8 cellular contexts compared by ENCODE assay signal in the genomic region with DNA sequence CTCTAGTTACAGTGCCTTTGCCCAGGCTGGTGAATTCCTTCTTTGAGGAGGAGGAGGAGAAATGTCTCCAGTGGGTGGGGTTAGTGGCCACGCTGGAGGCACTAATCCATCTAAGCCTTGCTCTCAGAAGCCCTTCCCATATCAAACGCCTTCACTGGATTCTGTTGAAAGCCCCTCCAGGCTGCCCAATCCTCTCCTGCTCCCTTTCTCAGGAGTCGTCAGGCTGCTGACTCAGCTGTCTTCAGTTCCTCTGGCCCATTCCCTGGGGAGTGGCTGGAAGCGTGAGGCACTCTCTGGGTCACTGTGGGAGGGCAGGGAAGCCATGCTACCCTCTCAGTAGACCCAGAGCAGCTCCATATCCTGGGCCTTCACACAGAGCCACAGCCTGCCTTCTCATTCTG. TPM values are rescaled to one million over a fixed set of nuclear protein-coding genes. Genes with fewer than 3 reads are reported as not detected.
DNase-seq lines count a peak whose midpoint lies in the region; ATAC-seq and TF ChIP-seq lines count a peak whose summit lies in the region.

No MANE protein-coding gene starts in this region.

- peak; percentile 36 for DNase-seq in GM03348 (ENCODE audit: low spot score)
- DNase-seq in activated T-helper 1 cell treated with anti-CD3 and anti-CD28 coated beads, Interleukin-12 subunit alpha, Interleukin-12 subunit beta, Interleukin-2, Interleukin-4 antibody, amounts not matched to agents 30 ng/mL and 10 ng/mL and 1 ng/mL, durations not matched to agents 14 hours and 24 hours and 36 hours (ENCODE audit: low spot score): no peak
- DNase-seq in glutamatergic neuron: peak; percentile 56
- DNase-seq in MM.1S: no peak
- DNase-seq in NCI-H1092 treated with DMSO at 0.1 percent for 48 hours (lab: John Stamatoyannopoulos, UW): no peak
- DNase-seq in NOMO-1 (lab: John Stamatoyannopoulos, UW; ENCODE audit: unreplicated experiment in 2 of 2): no peak

- peak overlapping the region; percentile 51 for H3K4me3 Mint-ChIP-seq in activated T-helper 1 cell treated with anti-CD3 and anti-CD28 coated beads, Interleukin-12 subunit alpha, Interleukin-12 subunit beta, Interleukin-2, Interleukin-4 antibody, amounts not matched to agents 30 ng/mL and 10 ng/mL and 1 ng/mL, durations not matched to agents 14 hours and 24 hours and 36 hours
- peak overlapping the region; percentile 75 for H3K4me3 Mint-ChIP-seq in glutamatergic neuron (ENCODE audit: unreplicated experiment)

- peaks cover 44% of the 10 kb centered on the region for H3K36me3 Mint-ChIP-seq in activated T-helper 1 cell treated with anti-CD3 and anti-CD28 coated beads, Interleukin-12 subunit alpha, Interleukin-12 subunit beta, Interleukin-2, Interleukin-4 antibody, amounts not matched to agents 30 ng/mL and 10 ng/mL and 1 ng/mL, durations not matched to agents 14 hours and 24 hours and 36 hours (ENCODE audit: low read depth)
- peaks cover 5% of the 10 kb centered on the region for H3K36me3 Mint-ChIP-seq in glutamatergic neuron (ENCODE audit: unreplicated experiment)

- H4K20me1 ChIP-seq in MM.1S (ENCODE audit: insufficient read depth, low read length): no peaks in the 10 kb centered on the region

- no peaks in the 10 kb centered on the region for H3K27me3 ChIP-seq in skeletal muscle tissue (ENCODE audit: control insufficient read depth in 3 of 3, insufficient read depth in 3 of 3, low read length in 3 of 3)
- H3K27me3 ChIP-seq in MM.1S (replicated peaks; ENCODE audit: insufficient read depth, low read length): no peaks in the 10 kb centered on the region

- no peak overlapping the region for H2AFZ ChIP-seq in MM.1S (ENCODE audit: low read length)

- peaks cover 40% of the 10 kb centered on the region for H3K79me2 ChIP-seq in MM.1S (ENCODE audit: low read length)

- H3K9me3 Mint-ChIP-seq in activated T-helper 1 cell treated with anti-CD3 and anti-CD28 coated beads, Interleukin-12 subunit alpha, Interleukin-12 subunit beta, Interleukin-2, Interleukin-4 antibody, amounts not matched to agents 30 ng/mL and 10 ng/mL and 1 ng/mL, durations not matched to agents 14 hours and 24 hours and 36 hours: no peaks in the 10 kb centered on the region
- H3K9me3 Mint-ChIP-seq in glutamatergic neuron (ENCODE audit: unreplicated experiment): peaks cover 12% of the 10 kb centered on the region

- intact Hi-C loops in activated T-helper 1 cell treated with anti-CD3 and anti-CD28 coated beads, Interleukin-12 subunit alpha, Interleukin-12 subunit beta, Interleukin-2, Interleukin-4 antibody, amounts not matched to agents 30 ng/mL and 10 ng/mL and 1 ng/mL, durations not matched to agents 14 hours and 24 hours and 36 hours (cut with micrococcal nuclease): no loop called here

- no peak for TF ChIP-seq CTCF in glutamatergic neuron (IDR thresholded peaks at IDR 0.05; ENCODE audit: partially characterized antibody, unreplicated experiment)
- TF ChIP-seq CTCF in MM.1S (IDR thresholded peaks at IDR 0.05; ENCODE audit: low read length): no peak

- no peaks in the 10 kb centered on the region for H3K9me2 ChIP-seq in MM.1S (replicated peaks; ENCODE audit: insufficient read depth, low read length)

- H3K9ac ChIP-seq in skeletal muscle tissue (ENCODE audit: low read depth in 1 of 3, low read length in 3 of 3) (peak overlapping the region; percentile 92 to 99 (median 99)), MM.1S (ENCODE audit: low read length) (no peak overlapping the region)

- H3K36me3 ChIP-seq in skeletal muscle tissue (ENCODE audit: control insufficient read depth in 3 of 3, insufficient read depth in 3 of 3, low read length in 3 of 3) (peaks cover 53 to 58% (median 55%) of the 10 kb centered on the region in 3 donors), MM.1S (replicated peaks; ENCODE audit: insufficient read depth, low read length) (no peaks in the 10 kb centered on the region; the same call in 1 of the 2 replicates)

- ATAC-seq in GM18867 (IDR thresholded peaks at IDR 0.05; ENCODE audit: unreplicated experiment): no peak

- H3K9me3 ChIP-seq in skeletal muscle tissue (ENCODE audit: control insufficient read depth in 3 of 3, low read length in 3 of 3) (no peaks in the 10 kb centered on the region), MM.1S (replicated peaks; ENCODE audit: insufficient read depth, low read length) (no peaks in the 10 kb centered on the region)

- H3K27ac Mint-ChIP-seq in activated T-helper 1 cell treated with anti-CD3 and anti-CD28 coated beads, Interleukin-12 subunit alpha, Interleukin-12 subunit beta, Interleukin-2, Interleukin-4 antibody, amounts not matched to agents 30 ng/mL and 10 ng/mL and 1 ng/mL, durations not matched to agents 14 hours and 24 hours and 36 hours: no peak overlapping the region
- H3K27ac Mint-ChIP-seq in glutamatergic neuron (ENCODE audit: unreplicated experiment): no peak overlapping the region

- H3K4me1 ChIP-seq in skeletal muscle tissue (ENCODE audit: control insufficient read depth in 3 of 3, insufficient read depth in 3 of 3, low read length in 3 of 3) (peaks cover 40 to 56% (median 40%) of the 10 kb centered on the region in 3 donors), MM.1S (ENCODE audit: low read length) (peaks cover 16% of the 10 kb centered on the region; the same call in 1 of the 2 replicates)

- no peaks in the 10 kb centered on the region for H3K27me3 Mint-ChIP-seq in activated T-helper 1 cell treated with anti-CD3 and anti-CD28 coated beads, Interleukin-12 subunit alpha, Interleukin-12 subunit beta, Interleukin-2, Interleukin-4 antibody, amounts not matched to agents 30 ng/mL and 10 ng/mL and 1 ng/mL, durations not matched to agents 14 hours and 24 hours and 36 hours (ENCODE audit: insufficient read depth)
- peaks cover 10% of the 10 kb centered on the region for H3K27me3 Mint-ChIP-seq in glutamatergic neuron (ENCODE audit: unreplicated experiment)

- peaks cover 21% of the 10 kb centered on the region for H3K4me1 Mint-ChIP-seq in activated T-helper 1 cell treated with anti-CD3 and anti-CD28 coated beads, Interleukin-12 subunit alpha, Interleukin-12 subunit beta, Interleukin-2, Interleukin-4 antibody, amounts not matched to agents 30 ng/mL and 10 ng/mL and 1 ng/mL, durations not matched to agents 14 hours and 24 hours and 36 hours (ENCODE audit: low read depth)
- peaks cover 19% of the 10 kb centered on the region for H3K4me1 Mint-ChIP-seq in glutamatergic neuron (ENCODE audit: low read depth, unreplicated experiment)

- no peak overlapping the region for H3K4me2 ChIP-seq in MM.1S (ENCODE audit: low read depth, low read length)

- peak overlapping the region; percentile 91 to 98 (median 98) for H3K4me3 ChIP-seq in skeletal muscle tissue (ENCODE audit: low read length in 3 of 3)
- H3K4me3 ChIP-seq in MM.1S (ENCODE audit: low read length): no peak overlapping the region

- H3K27ac ChIP-seq in skeletal muscle tissue (ENCODE audit: low read depth, low read length) (peak overlapping the region; percentile 93), MM.1S (ENCODE audit: low read length) (no peak overlapping the region)

- H3F3A ChIP-seq in MM.1S (ENCODE audit: insufficient read depth, low read length): 0 out of 2 replicates have a peak, but pooled peaks cover 6% of the 10 kb centered on the region

RNA-seq across cellular contexts. Expression of a gene that starts 2.7 kb away (rescaled TPM):
- 235 and 238 TPM in 2 replicates for total RNA-seq in activated T-helper 1 cell treated with anti-CD3 and anti-CD28 coated beads, Interleukin-12 subunit alpha, Interleukin-12 subunit beta, Interleukin-2, Interleukin-4 antibody, amounts not matched to agents 30 ng/mL and 10 ng/mL and 1 ng/mL, durations not matched to agents 14 hours and 24 hours and 36 hours
- total RNA-seq in glutamatergic neuron (ENCODE audit: unreplicated experiment) (315 TPM), skeletal muscle tissue (168 TPM)

RNA-seq across cellular contexts. Expression of a gene that starts 8.7 kb away (rescaled TPM):
- 75.2 and 76.4 TPM in 2 replicates for total RNA-seq in activated T-helper 1 cell treated with anti-CD3 and anti-CD28 coated beads, Interleukin-12 subunit alpha, Interleukin-12 subunit beta, Interleukin-2, Interleukin-4 antibody, amounts not matched to agents 30 ng/mL and 10 ng/mL and 1 ng/mL, durations not matched to agents 14 hours and 24 hours and 36 hours
- total RNA-seq in glutamatergic neuron (ENCODE audit: unreplicated experiment) (87.9 TPM), skeletal muscle tissue (45.9 TPM)

RNA-seq across cellular contexts. Expression of a gene that starts 22.2 kb away (rescaled TPM):
- 59.4 and 61.5 TPM in 2 replicates for total RNA-seq in activated T-helper 1 cell treated with anti-CD3 and anti-CD28 coated beads, Interleukin-12 subunit alpha, Interleukin-12 subunit beta, Interleukin-2, Interleukin-4 antibody, amounts not matched to agents 30 ng/mL and 10 ng/mL and 1 ng/mL, durations not matched to agents 14 hours and 24 hours and 36 hours
- total RNA-seq in glutamatergic neuron (ENCODE audit: unreplicated experiment) (213 TPM), skeletal muscle tissue (23.5 TPM)

RNA-seq across cellular contexts. Expression of a gene that starts 42.2 kb away (rescaled TPM):
- total RNA-seq in activated T-helper 1 cell treated with anti-CD3 and anti-CD28 coated beads, Interleukin-12 subunit alpha, Interleukin-12 subunit beta, Interleukin-2, Interleukin-4 antibody, amounts not matched to agents 30 ng/mL and 10 ng/mL and 1 ng/mL, durations not matched to agents 14 hours and 24 hours and 36 hours: 75.6 and 75.9 TPM in 2 replicates
- total RNA-seq in glutamatergic neuron (ENCODE audit: unreplicated experiment): 41.6 TPM
- total RNA-seq in skeletal muscle tissue: 38.1 TPM

RNA-seq across cellular contexts. Expression of a gene that starts 52.1 kb away (rescaled TPM):
- not detected in 2 replicates for total RNA-seq in activated T-helper 1 cell treated with anti-CD3 and anti-CD28 coated beads, Interleukin-12 subunit alpha, Interleukin-12 subunit beta, Interleukin-2, Interleukin-4 antibody, amounts not matched to agents 30 ng/mL and 10 ng/mL and 1 ng/mL, durations not matched to agents 14 hours and 24 hours and 36 hours
- total RNA-seq in glutamatergic neuron (ENCODE audit: unreplicated experiment): 56.5 TPM
- total RNA-seq in skeletal muscle tissue: not detected

Comparison
In these comparisons a context has a peak if more than half of its experiments do, and no peak if none do; other contexts are left out.
1. DNase-seq: peak in GM03348 (single experiment) and glutamatergic neuron (single experiment); none in activated T-helper 1 cell treated with anti-CD3 and anti-CD28 coated beads, Interleukin-12 subunit alpha, Interleukin-12 subunit beta, Interleukin-2, Interleukin-4 antibody, amounts not matched to agents 30 ng/mL and 10 ng/mL and 1 ng/mL, durations not matched to agents 14 hours and 24 hours and 36 hours (single experiment), MM.1S (single experiment), NCI-H1092 treated with DMSO at 0.1 percent for 48 hours (single experiment) and NOMO-1 (0 of 2).